Comparison of ENCODE assay signal across 2 cellular contexts in the genomic region with DNA sequence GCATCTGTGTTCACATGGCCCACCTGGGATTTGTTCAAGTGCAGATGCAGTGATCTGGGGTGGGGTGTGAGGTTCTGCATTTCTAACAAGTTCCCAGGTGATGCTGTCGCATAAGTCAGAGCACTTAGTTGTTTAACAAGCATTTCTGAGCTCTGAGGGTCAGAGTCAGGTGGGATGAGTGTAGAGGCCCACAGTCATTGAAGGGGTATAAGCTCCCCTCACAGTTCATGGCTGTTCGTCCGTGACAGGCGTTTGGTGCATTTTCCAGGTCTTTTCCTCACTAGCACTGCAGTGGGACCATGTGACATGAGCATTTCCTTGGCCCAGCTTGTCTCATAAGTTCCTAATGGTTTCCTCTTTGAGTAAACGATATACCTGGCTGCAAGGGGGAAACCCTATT.
TF ChIP-seq lines count a peak whose summit lies in the region.

No MANE protein-coding gene starts in this region.

TF ChIP-seq in GM23338, 12 proteins besides CTCF, POLR2A, EP300 and RAD21:
- no peak for TF ChIP-seq EZH2 (IDR thresholded peaks at IDR 0.05; ENCODE audit: low read depth, unreplicated experiment)
- no peak for TF ChIP-seq ZNF331 (CRISPR knock-in tag; IDR thresholded peaks at IDR 0.05; ENCODE audit: low read depth)
- no peak for TF ChIP-seq POLR2AphosphoS5 (IDR thresholded peaks at IDR 0.05; ENCODE audit: low read depth)
- no peak for TF ChIP-seq ZNF114 (CRISPR knock-in tag; IDR thresholded peaks at IDR 0.05)
- TF ChIP-seq EZH2phosphoT487 (IDR thresholded peaks at IDR 0.05; ENCODE audit: unreplicated experiment) = no peak
- no peak for TF ChIP-seq JUNB (IDR thresholded peaks at IDR 0.05; ENCODE audit: unreplicated experiment)
- TF ChIP-seq CREB1 (CRISPR knock-in tag; IDR thresholded peaks at IDR 0.05; ENCODE audit: low read depth) = no peak
- TF ChIP-seq, protein P1, sequence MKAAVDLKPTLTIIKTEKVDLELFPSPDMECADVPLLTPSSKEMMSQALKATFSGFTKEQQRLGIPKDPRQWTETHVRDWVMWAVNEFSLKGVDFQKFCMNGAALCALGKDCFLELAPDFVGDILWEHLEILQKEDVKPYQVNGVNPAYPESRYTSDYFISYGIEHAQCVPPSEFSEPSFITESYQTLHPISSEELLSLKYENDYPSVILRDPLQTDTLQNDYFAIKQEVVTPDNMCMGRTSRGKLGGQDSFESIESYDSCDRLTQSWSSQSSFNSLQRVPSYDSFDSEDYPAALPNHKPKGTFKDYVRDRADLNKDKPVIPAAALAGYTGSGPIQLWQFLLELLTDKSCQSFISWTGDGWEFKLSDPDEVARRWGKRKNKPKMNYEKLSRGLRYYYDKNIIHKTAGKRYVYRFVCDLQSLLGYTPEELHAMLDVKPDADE (IDR thresholded peaks at IDR 0.05) = no peak
- TF ChIP-seq NANOG (IDR thresholded peaks at IDR 0.05; ENCODE audit: borderline replicate concordance) = no peak
- TF ChIP-seq, protein P2, sequence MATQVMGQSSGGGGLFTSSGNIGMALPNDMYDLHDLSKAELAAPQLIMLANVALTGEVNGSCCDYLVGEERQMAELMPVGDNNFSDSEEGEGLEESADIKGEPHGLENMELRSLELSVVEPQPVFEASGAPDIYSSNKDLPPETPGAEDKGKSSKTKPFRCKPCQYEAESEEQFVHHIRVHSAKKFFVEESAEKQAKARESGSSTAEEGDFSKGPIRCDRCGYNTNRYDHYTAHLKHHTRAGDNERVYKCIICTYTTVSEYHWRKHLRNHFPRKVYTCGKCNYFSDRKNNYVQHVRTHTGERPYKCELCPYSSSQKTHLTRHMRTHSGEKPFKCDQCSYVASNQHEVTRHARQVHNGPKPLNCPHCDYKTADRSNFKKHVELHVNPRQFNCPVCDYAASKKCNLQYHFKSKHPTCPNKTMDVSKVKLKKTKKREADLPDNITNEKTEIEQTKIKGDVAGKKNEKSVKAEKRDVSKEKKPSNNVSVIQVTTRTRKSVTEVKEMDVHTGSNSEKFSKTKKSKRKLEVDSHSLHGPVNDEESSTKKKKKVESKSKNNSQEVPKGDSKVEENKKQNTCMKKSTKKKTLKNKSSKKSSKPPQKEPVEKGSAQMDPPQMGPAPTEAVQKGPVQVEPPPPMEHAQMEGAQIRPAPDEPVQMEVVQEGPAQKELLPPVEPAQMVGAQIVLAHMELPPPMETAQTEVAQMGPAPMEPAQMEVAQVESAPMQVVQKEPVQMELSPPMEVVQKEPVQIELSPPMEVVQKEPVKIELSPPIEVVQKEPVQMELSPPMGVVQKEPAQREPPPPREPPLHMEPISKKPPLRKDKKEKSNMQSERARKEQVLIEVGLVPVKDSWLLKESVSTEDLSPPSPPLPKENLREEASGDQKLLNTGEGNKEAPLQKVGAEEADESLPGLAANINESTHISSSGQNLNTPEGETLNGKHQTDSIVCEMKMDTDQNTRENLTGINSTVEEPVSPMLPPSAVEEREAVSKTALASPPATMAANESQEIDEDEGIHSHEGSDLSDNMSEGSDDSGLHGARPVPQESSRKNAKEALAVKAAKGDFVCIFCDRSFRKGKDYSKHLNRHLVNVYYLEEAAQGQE (IDR thresholded peaks at IDR 0.05; ENCODE audit: unreplicated experiment) = no peak
- TF ChIP-seq STAT1 (IDR thresholded peaks at IDR 0.05; ENCODE audit: unreplicated experiment) = no peak

TF ChIP-seq in H1, 55 proteins besides CTCF, POLR2A, EP300 and RAD21:
- no peak for TF ChIP-seq TAF1 (IDR thresholded peaks at IDR 0.05; ENCODE audit: low read depth, low read length)
- TF ChIP-seq, protein P3, sequence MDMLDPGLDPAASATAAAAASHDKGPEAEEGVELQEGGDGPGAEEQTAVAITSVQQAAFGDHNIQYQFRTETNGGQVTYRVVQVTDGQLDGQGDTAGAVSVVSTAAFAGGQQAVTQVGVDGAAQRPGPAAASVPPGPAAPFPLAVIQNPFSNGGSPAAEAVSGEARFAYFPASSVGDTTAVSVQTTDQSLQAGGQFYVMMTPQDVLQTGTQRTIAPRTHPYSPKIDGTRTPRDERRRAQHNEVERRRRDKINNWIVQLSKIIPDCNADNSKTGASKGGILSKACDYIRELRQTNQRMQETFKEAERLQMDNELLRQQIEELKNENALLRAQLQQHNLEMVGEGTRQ (IDR thresholded peaks at IDR 0.05; ENCODE audit: low read length) = no peak
- no peak for TF ChIP-seq CHD2 (IDR thresholded peaks at IDR 0.05; ENCODE audit: low read length)
- no peak for TF ChIP-seq MAFK (IDR thresholded peaks at IDR 0.05; ENCODE audit: low read depth, low read length)
- TF ChIP-seq HDAC6 (IDR thresholded peaks at IDR 0.05; ENCODE audit: low read depth, low read length) = no peak
- TF ChIP-seq SP4 (IDR thresholded peaks at IDR 0.05; ENCODE audit: low read length) = no peak
- TF ChIP-seq TCF12 (IDR thresholded peaks at IDR 0.05; ENCODE audit: low read depth, low read length) = no peak
- no peak for TF ChIP-seq KDM4A (IDR thresholded peaks at IDR 0.05; ENCODE audit: low read depth, low read length, severe bottlenecking)
- TF ChIP-seq SP1 (IDR thresholded peaks at IDR 0.05; ENCODE audit: low read depth, low read length) = no peak
- TF ChIP-seq NANOG (IDR thresholded peaks at IDR 0.05; ENCODE audit: insufficient read depth, low read depth, low read length, poor library complexity, severe bottlenecking) = no peak
- TF ChIP-seq TEAD4 (IDR thresholded peaks at IDR 0.05; ENCODE audit: low read depth, low read length) = no peak
- TF ChIP-seq TAF7 (optimal IDR thresholded peaks at IDR 0.05; ENCODE audit: borderline replicate concordance, low read depth, low read length) = no peak
- TF ChIP-seq SIX5 (IDR thresholded peaks at IDR 0.05; ENCODE audit: low read depth, low read length) = no peak
- no peak for TF ChIP-seq EZH2 (IDR thresholded peaks at IDR 0.05; ENCODE audit: low read depth, low read length, severe bottlenecking)
- no peak for TF ChIP-seq SIRT6 (IDR thresholded peaks at IDR 0.05; ENCODE audit: low read length)
- no peak for TF ChIP-seq RXRA (IDR thresholded peaks at IDR 0.05; ENCODE audit: insufficient read depth, low read depth, low read length)
- TF ChIP-seq RNF2 (IDR thresholded peaks at IDR 0.05; ENCODE audit: borderline replicate concordance, low read depth, low read length, missing control alignments, poor library complexity, severe bottlenecking) = no peak
